Comparison of ENCODE assay signal across 28 cellular contexts in the genomic region with DNA sequence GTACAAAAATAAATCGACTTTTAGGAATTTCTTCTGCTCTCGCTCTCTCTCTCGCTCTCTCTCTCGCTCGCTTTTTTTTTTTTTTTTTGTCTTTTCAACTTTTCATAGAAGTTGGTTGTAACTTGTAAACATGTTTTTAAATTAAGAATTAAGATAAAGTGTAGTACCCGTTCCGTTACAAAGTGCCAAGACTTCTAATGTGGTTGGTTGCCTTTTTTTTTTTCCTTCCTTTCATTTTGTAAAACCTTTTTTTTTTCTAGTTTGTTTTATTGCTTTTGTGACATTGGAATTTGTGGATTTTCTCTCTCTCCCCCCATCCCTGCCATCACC. TPM values are rescaled to one million over a fixed set of nuclear protein-coding genes. Genes with fewer than 3 reads are reported as not detected.
DNase-seq lines count a peak whose midpoint lies in the region; TF ChIP-seq lines count a peak whose summit lies in the region.
"Had no signal": no experiment of that assay in that cellular context is flagged by ENCODE, and none has a peak within 500 bp of the region (broad histone marks: within the 10 kb centered on the region; RNA-seq: fewer than 3 reads in every experiment).

No MANE protein-coding gene starts in this region.

- WGBS in stomach, 5 donors: 75 to 82% (median 79%) methylated on average over 7 of the region's 7 CpGs

- peaks cover 16% of the 10 kb centered on the region for H3K36me3 Mint-ChIP-seq in T-helper 1 cell treated with Interleukin-12 subunit alpha and Interleukin-12 subunit beta and Interleukin-4 antibody, amounts not matched to agents 30 μg/mL and 1 μg/mL, for 36 hours (ENCODE audit: low read depth)
- peaks cover 3 to 60% (median 10%) of the 10 kb centered on the region in 3 donors for H3K36me3 Mint-ChIP-seq in CD8-positive, alpha-beta memory T cell
- peaks cover 13% of the 10 kb centered on the region for H3K36me3 Mint-ChIP-seq in activated naive CD8-positive, alpha-beta T cell treated with anti-CD3 and anti-CD28 coated beads for 36 hours
- peaks cover 9% of the 10 kb centered on the region for H3K36me3 Mint-ChIP-seq in mesothelial cell of epicardium

- no peak overlapping the region for H3K27ac ChIP-seq in CD8-positive, alpha-beta memory T cell (ENCODE audit: low read depth, low read length)
- no peak overlapping the region for H3K27ac ChIP-seq in coronary artery
- no peak overlapping the region for H3K27ac ChIP-seq in stomach
- H3K27ac ChIP-seq: 22Rv1, cardiac muscle cell, thyroid gland had no signal

- no peaks in the 10 kb centered on the region for H3K9me3 Mint-ChIP-seq in T-helper 1 cell treated with Interleukin-12 subunit alpha and Interleukin-12 subunit beta and Interleukin-4 antibody, amounts not matched to agents 30 μg/mL and 1 μg/mL, for 36 hours
- no peaks in the 10 kb centered on the region for H3K9me3 Mint-ChIP-seq in CD8-positive, alpha-beta memory T cell
- no peaks in the 10 kb centered on the region for H3K9me3 Mint-ChIP-seq in activated naive CD8-positive, alpha-beta T cell treated with anti-CD3 and anti-CD28 coated beads for 36 hours
- H3K9me3 Mint-ChIP-seq in mesothelial cell of epicardium: no peaks in the 10 kb centered on the region
- H3K9me3 Mint-ChIP-seq: activated T-helper 2 cell treated with anti-CD3 and anti-CD28 coated beads, Interferon-gamma antibody, Interleukin-2, Interleukin-4, amounts not matched to agents 10 μg/mL and 5 μg/mL and 100 μg/mL, durations not matched to agents 14 hours and 24 hours and 36 hours; neural crest cell; T-helper 2 cell treated with Interferon-gamma antibody and Interleukin-4, amounts not matched to agents 5 μg/mL and 100 μg/mL, for 36 hours had no signal

- no peaks in the 10 kb centered on the region for H3K36me3 ChIP-seq in CD8-positive, alpha-beta memory T cell (ENCODE audit: insufficient read depth, low read length)
- peaks cover 36 to 83% (median 74%) of the 10 kb centered on the region in 4 donors for H3K36me3 ChIP-seq in stomach

- no peak overlapping the region for H3K4me3 Mint-ChIP-seq in T-helper 1 cell treated with Interleukin-12 subunit alpha and Interleukin-12 subunit beta and Interleukin-4 antibody, amounts not matched to agents 30 μg/mL and 1 μg/mL, for 36 hours
- H3K4me3 Mint-ChIP-seq in CD8-positive, alpha-beta memory T cell: peak overlapping the region in 1 of 7 donors; percentile 48
- H3K4me3 Mint-ChIP-seq in activated naive CD8-positive, alpha-beta T cell treated with anti-CD3 and anti-CD28 coated beads for 36 hours: peak overlapping the region; percentile 32
- no peak overlapping the region for H3K4me3 Mint-ChIP-seq in mesothelial cell of epicardium
- H3K4me3 Mint-ChIP-seq: neural crest cell; stimulated activated naive B cell treated with anti-CD40 and anti-IgM and Interleukin-4, amounts not matched to agents 10 μg/mL and 1 μg/mL and 100 μg/mL, for 72 hours; T-helper 2 cell treated with Interferon-gamma antibody and Interleukin-4, amounts not matched to agents 5 μg/mL and 100 μg/mL, for 36 hours had no signal

- DNase-seq in T-helper 1 cell: no peak
- DNase-seq in CD8-positive, alpha-beta memory T cell: peak in 1 of 5 donors; percentile 47
- no peak for DNase-seq in activated naive CD8-positive, alpha-beta T cell treated with anti-CD3 and anti-CD28 coated beads for 36 hours
- DNase-seq in mesothelial cell of epicardium (ENCODE audit: low spot score in 2 of 2, unreplicated experiment in 2 of 2): no peak
- DNase-seq in coronary artery (ENCODE audit: low spot score): no peak
- no peak for DNase-seq in stomach
- no peak for DNase-seq in AML-193 (lab: John Stamatoyannopoulos, UW)
- DNase-seq: activated CD4-positive, alpha-beta T cell treated with anti-CD3 and anti-CD28 coated beads for 4 hours; anterior cingulate cortex; DND-41; IMR-90; islet precursor cell; left ventricle myocardium superior; NCI-H1105; NCI-H2029; NCI-H748 treated with DMSO at 0.1 percent for 48 hours; right cardiac atrium; SK-N-SH; stimulated activated CD4-positive, alpha-beta T cell treated with anti-CD3 and anti-CD28 coated beads, Interleukin-4, amount 100 ng/mL, for 1 hour; stimulated activated naive B cell treated with anti-CD40 and anti-IgM and Interleukin-4, amounts not matched to agents 10 μg/mL and 1 μg/mL and 100 μg/mL, for 72 hours; thyroid gland had no signal

- peak overlapping the region; percentile 7 for H3K27ac Mint-ChIP-seq in T-helper 1 cell treated with Interleukin-12 subunit alpha and Interleukin-12 subunit beta and Interleukin-4 antibody, amounts not matched to agents 30 μg/mL and 1 μg/mL, for 36 hours
- peak overlapping the region in 5 of 8 donors; percentile 43 to 81 (median 52) for H3K27ac Mint-ChIP-seq in CD8-positive, alpha-beta memory T cell
- H3K27ac Mint-ChIP-seq in activated naive CD8-positive, alpha-beta T cell treated with anti-CD3 and anti-CD28 coated beads for 36 hours: peak overlapping the region; percentile 75
- peak overlapping the region; percentile 78 for H3K27ac Mint-ChIP-seq in mesothelial cell of epicardium
- H3K27ac Mint-ChIP-seq: activated T-helper 2 cell treated with anti-CD3 and anti-CD28 coated beads, Interferon-gamma antibody, Interleukin-2, Interleukin-4, amounts not matched to agents 10 μg/mL and 5 μg/mL and 100 μg/mL, durations not matched to agents 14 hours and 24 hours and 36 hours; stimulated activated naive B cell treated with anti-CD40 and anti-IgM and Interleukin-4, amounts not matched to agents 10 μg/mL and 1 μg/mL and 100 μg/mL, for 72 hours; T-helper 2 cell treated with Interferon-gamma antibody and Interleukin-4, amounts not matched to agents 5 μg/mL and 100 μg/mL, for 36 hours had no signal

- no peaks in the 10 kb centered on the region for H3K4me1 ChIP-seq in CD8-positive, alpha-beta memory T cell (ENCODE audit: insufficient read depth, low read length)
- peaks cover 32 to 86% (median 66%) of the 10 kb centered on the region in 4 donors for H3K4me1 ChIP-seq in stomach

- no peak overlapping the region for H3K4me3 ChIP-seq in CD8-positive, alpha-beta memory T cell (ENCODE audit: low read length)
- H3K4me3 ChIP-seq in coronary artery (no peak overlapping the region), stomach (no peak overlapping the region)
- H3K4me3 ChIP-seq: cardiac muscle cell, GM12878, thyroid gland had no signal

- TF ChIP-seq POLR2A in stomach (IDR thresholded peaks at IDR 0.05): no peak

- no peaks in the 10 kb centered on the region for H3K27me3 Mint-ChIP-seq in T-helper 1 cell treated with Interleukin-12 subunit alpha and Interleukin-12 subunit beta and Interleukin-4 antibody, amounts not matched to agents 30 μg/mL and 1 μg/mL, for 36 hours (ENCODE audit: low read depth)
- peaks cover 0 to 2% of the 10 kb centered on the region in 2 donors for H3K27me3 Mint-ChIP-seq in CD8-positive, alpha-beta memory T cell
- no peaks in the 10 kb centered on the region for H3K27me3 Mint-ChIP-seq in activated naive CD8-positive, alpha-beta T cell treated with anti-CD3 and anti-CD28 coated beads for 36 hours
- no peaks in the 10 kb centered on the region for H3K27me3 Mint-ChIP-seq in mesothelial cell of epicardium (ENCODE audit: low read depth)
- H3K27me3 Mint-ChIP-seq: stimulated activated naive B cell treated with anti-CD40 and anti-IgM and Interleukin-4, amounts not matched to agents 10 μg/mL and 1 μg/mL and 100 μg/mL, for 72 hours had no signal

- peaks cover 4% of the 10 kb centered on the region for H3K4me1 Mint-ChIP-seq in T-helper 1 cell treated with Interleukin-12 subunit alpha and Interleukin-12 subunit beta and Interleukin-4 antibody, amounts not matched to agents 30 μg/mL and 1 μg/mL, for 36 hours (ENCODE audit: low read depth)
- peaks cover 17 to 29% (median 26%) of the 10 kb centered on the region in 3 donors for H3K4me1 Mint-ChIP-seq in CD8-positive, alpha-beta memory T cell
- peaks cover 10% of the 10 kb centered on the region for H3K4me1 Mint-ChIP-seq in activated naive CD8-positive, alpha-beta T cell treated with anti-CD3 and anti-CD28 coated beads for 36 hours
- peaks cover 14% of the 10 kb centered on the region for H3K4me1 Mint-ChIP-seq in mesothelial cell of epicardium

- POLR2A ChIA-PET in CD8-positive, alpha-beta memory T cell (lab: Charles Lee): no interaction called here

- no peaks in the 10 kb centered on the region for H3K27me3 ChIP-seq in CD8-positive, alpha-beta memory T cell (ENCODE audit: insufficient read depth, low read length, poor library complexity, severe bottlenecking)
- H3K27me3 ChIP-seq in stomach: no peaks in the 10 kb centered on the region
- H3K27me3 ChIP-seq: cardiac muscle cell, thyroid gland had no signal

- TF ChIP-seq CTCF in mesothelial cell of epicardium (IDR thresholded peaks at IDR 0.05; ENCODE audit: unreplicated experiment) (no peak), coronary artery (IDR thresholded peaks at IDR 0.05) (no peak), stomach (IDR thresholded peaks at IDR 0.05) (no peak)

- H3K9me3 ChIP-seq in CD8-positive, alpha-beta memory T cell (ENCODE audit: low read length): no peaks in the 10 kb centered on the region
- H3K9me3 ChIP-seq in stomach: no peaks in the 10 kb centered on the region
- H3K9me3 ChIP-seq: SK-N-SH, thyroid gland had no signal

- no peak for TF ChIP-seq EP300 in stomach (IDR thresholded peaks at IDR 0.05)

- CTCF ChIA-PET in CD8-positive, alpha-beta memory T cell (lab: Charles Lee): no interaction called here

- intact Hi-C loops in stomach (cut with DNase I; ENCODE audit: low total_unique reads): no loop called here

RNA-seq across cellular contexts. Expression of gene ZBTB7A, which starts 20.4 kb away (rescaled TPM):
- 10 to 100 TPM; 44.1 to 46.8 TPM for total RNA-seq in CD8-positive, alpha-beta memory T cell
- 86.1 TPM for polyA plus RNA-seq in CD8-positive, alpha-beta memory T cell
- 10 to 100 TPM; 34.9 to 35.9 TPM for total RNA-seq in activated naive CD8-positive, alpha-beta T cell treated with anti-CD3 and anti-CD28 coated beads for 36 hours
- total RNA-seq in mesothelial cell of epicardium (27.3 to 27.9 TPM (median 27.7 TPM) in 3 replicates), stomach (100 to 1,000 TPM in 2 of 5 donors, 10 to 100 TPM in 3; 11.2 to 274 (median 66.8) TPM)
- 10 to 100 TPM in 2 of 3 donors, 1 to 10 TPM in 1; 8.0 to 14.4 (median 12.0) TPM for polyA plus RNA-seq in stomach

RNA-seq across cellular contexts. Expression of gene PIAS4, which starts 38.8 kb away (rescaled TPM):
- 10 to 100 TPM; 29.1 to 33.8 TPM for total RNA-seq in CD8-positive, alpha-beta memory T cell
- polyA plus RNA-seq in CD8-positive, alpha-beta memory T cell: 6.3 TPM
- 10 to 100 TPM; 24.0 to 26.3 TPM for total RNA-seq in activated naive CD8-positive, alpha-beta T cell treated with anti-CD3 and anti-CD28 coated beads for 36 hours
- total RNA-seq in mesothelial cell of epicardium (47.9 to 50.1 TPM (median 48.0 TPM) in 3 replicates), stomach (10 to 100 TPM in 4 of 5 donors, 1 to 10 TPM in 1; 9.3 to 93.6 (median 37.5) TPM)
- 10 to 100 TPM in 1 of 3 donors, 1 to 10 TPM in 2; 6.6 to 14.8 (median 9.3) TPM for polyA plus RNA-seq in stomach

Comparison
In these comparisons a context has a peak if more than half of its experiments do, and no peak if none do; other contexts are left out.
1. H3K27ac Mint-ChIP-seq: peak in every context shown above with its lines; median percentile 78 in mesothelial cell of epicardium; 75 in activated naive CD8-positive, alpha-beta T cell treated with anti-CD3 and anti-CD28 coated beads for 36 hours; 52 in CD8-positive, alpha-beta memory T cell; 7 in T-helper 1 cell treated with Interleukin-12 subunit alpha and Interleukin-12 subunit beta and Interleukin-4 antibody, amounts not matched to agents 30 μg/mL and 1 μg/mL, for 36 hours.